Comparison of ENCODE assay signal across 8 cellular contexts in the genomic region with DNA sequence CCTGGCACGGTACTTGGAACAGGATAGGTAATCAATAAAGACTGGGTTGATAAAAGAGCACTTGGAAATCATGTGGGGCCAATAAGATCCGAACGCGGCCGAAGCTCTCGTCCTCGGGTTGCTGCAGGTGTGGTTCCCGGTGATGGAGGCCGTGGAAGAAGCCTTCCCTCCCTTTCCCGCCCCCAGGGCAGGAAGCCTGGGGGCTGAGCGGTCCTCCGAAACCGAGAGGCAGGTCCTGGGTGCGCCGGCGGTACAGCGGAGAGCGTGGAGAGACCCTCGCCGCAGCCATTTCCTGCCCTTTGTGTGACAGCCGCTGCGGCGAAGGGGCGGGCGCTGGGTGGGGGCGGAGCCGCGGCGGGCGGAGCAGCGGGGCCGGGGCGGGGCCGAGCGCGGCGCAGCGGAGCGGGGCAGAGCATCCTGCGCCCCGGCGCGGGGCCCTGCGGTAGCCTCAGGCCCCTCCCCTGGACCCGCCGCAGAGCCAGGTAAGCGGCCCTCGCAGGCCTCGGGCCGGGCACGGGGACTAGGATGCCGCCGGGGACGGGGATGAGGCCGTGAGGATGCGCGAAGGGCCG. TPM values are rescaled to one million over a fixed set of nuclear protein-coding genes. Genes with fewer than 3 reads are reported as not detected.
DNase-seq lines count a peak whose midpoint lies in the region; ATAC-seq, FAIRE-seq and TF ChIP-seq lines count a peak whose summit lies in the region.

Gene CYFIP2, plus strand, starts transcription at position 410 of the 572 bp plus-strand sequence. CDS start 19,239 bp downstream, outside the sequence.

- no peak for FAIRE-seq in A549 (lab: Jason Lieb, UNC)

- CTCF ChIA-PET in A549 (lab: Yijun Ruan, JAX), result interaction anchor here (1.3 to 8.4 kb wide), 3 partner anchors 11 to 21 kb away, joined by 5 to 49 read pairs (median 16); no protein-coding TSS in a partner anchor

- peak; percentile 19 to 71 for DNase-seq in A549 (ENCODE audit: low read depth in 1 of 2, low spot score in 1 of 2)
- peak; percentile 32 for DNase-seq in NCI-H2171 (lab: John Stamatoyannopoulos, UW)
- peak; percentile 78 to 83 for DNase-seq in activated CD4-positive, alpha-beta T cell treated with anti-CD3 and anti-CD28 coated beads for 4 hours
- DNase-seq in right lobe of liver, result peak; percentile 72 to 81 (median 79)
- peak; percentile 77 to 83 for DNase-seq in stimulated activated CD4-positive, alpha-beta T cell treated with anti-CD3 and anti-CD28 coated beads, Interleukin-4, amount 100 ng/mL, for 4 hours

- peak within 1 kb of the TSS; percentile 75 to 92 for H3K27ac ChIP-seq in A549
- peak within 1 kb of the TSS; percentile 78 for H3K27ac ChIP-seq in cingulate gyrus (ENCODE audit: low read depth, low read length)
- H3K27ac ChIP-seq in right lobe of liver, result peak within 1 kb of the TSS; percentile 47 to 83 (median 69)

- no peaks in the 10 kb centered on the region for H3K27me3 ChIP-seq in right lobe of liver

- no peak for TF ChIP-seq RAD21 in A549 (conservative IDR thresholded peaks at IDR 0.05 in 1 of 2, IDR thresholded peaks at IDR 0.05 in 1 of 2)

- H3K9me3 ChIP-seq in A549 (no peaks in the 10 kb centered on the region), right lobe of liver (no peaks in the 10 kb centered on the region)

- H3K36me3 ChIP-seq in right lobe of liver, result no peaks in the 10 kb centered on the region

- TF ChIP-seq POLR2A in A549 (IDR thresholded peaks at IDR 0.05; ENCODE audit: low read length) (no peak), right lobe of liver (IDR thresholded peaks at IDR 0.05) (peak; percentile 72)

- no peak for TF ChIP-seq EP300 in A549 (IDR thresholded peaks at IDR 0.05)

- peak within 1 kb of the TSS; percentile 90 for H3K4me3 ChIP-seq in A549
- peak within 1 kb of the TSS; percentile 55 to 74 (median 71) for H3K4me3 ChIP-seq in right lobe of liver

- H3K4me2 ChIP-seq in A549, result peak within 1 kb of the TSS; percentile 90

- peaks cover 25% of the 10 kb centered on the region for H3K4me1 ChIP-seq in A549
- peaks cover 0 to 15% (median 0%) of the 10 kb centered on the region in 4 donors for H3K4me1 ChIP-seq in right lobe of liver

- peak; percentile 95 to 96 for ATAC-seq in A549
- ATAC-seq in GM18517 (IDR thresholded peaks at IDR 0.05; ENCODE audit: unreplicated experiment), result peak; percentile 82
- peak; percentile 86 for ATAC-seq in HG02973 (IDR thresholded peaks at IDR 0.05; ENCODE audit: unreplicated experiment)
- peak; percentile 86 to 94 (median 90) for ATAC-seq in right lobe of liver

- WGBS in A549 (ENCODE audit: missing lambda C conversion rate), result 3% methylated on average over 13 of the region's 58 CpGs
- 0% methylated on average over 7 of the region's 58 CpGs for WGBS in right lobe of liver (ENCODE audit: insufficient coverage, low coverage, low lambda C conversion rate, missing lambda C conversion rate)

- intact Hi-C loops in right lobe of liver (cut with DNase I), result no loop called here

- POLR2A ChIA-PET in A549 (lab: Yijun Ruan, JAX), result no interaction called here

- no peak for TF ChIP-seq CTCF in A549 (IDR thresholded peaks at IDR 0.05)
- no peak for TF ChIP-seq CTCF in right lobe of liver (IDR thresholded peaks at IDR 0.05)

TF ChIP-seq in A549, 52 proteins besides CTCF, POLR2A, EP300 and RAD21:
- TF ChIP-seq JUN (IDR thresholded peaks at IDR 0.05) (0 out of 5 replicates have a peak, but pooled peaks of 1 of the 2 experiments have one; percentile 18), E2F6 (IDR thresholded peaks at IDR 0.05; ENCODE audit: borderline replicate concordance, low read depth) (peak; percentile 63), GATA3 (IDR thresholded peaks at IDR 0.05; ENCODE audit: borderline replicate concordance) (no peak), MAX (IDR thresholded peaks at IDR 0.05) (0 out of 2 replicates have a peak, but pooled peaks have one; percentile 8)
TF ChIP-seq in A549: peak in this region for 3.

RNA-seq across cellular contexts. Expression of gene CYFIP2, which starts in this region (rescaled TPM):
- polyA plus RNA-seq in A549 (2011; rRNA removed) (9.0 and 25.4 TPM in 2 replicates), A549 (2017; fragmentation: RNase III; extraction: RNeasy Plus Mini Kit Qiagen cat#74134 plus additional on column Dnase treatment) (18.6 to 23.8 TPM (median 21.8 TPM) in 3 replicates)
- 10.7 and 14.3 TPM in 2 replicates for polyA plus RNA-seq in A549 (2012; cell fraction: cytosol; rRNA removed)
- polyA plus RNA-seq in A549 (2012; cell fraction: nucleus; rRNA removed), result 22.5 and 35.6 TPM in 2 replicates
- polyA minus RNA-seq in A549 (2011; rRNA and poly(A)+ RNA removed), result 59.6 and 74.0 TPM in 2 replicates
- total RNA-seq in right lobe of liver, result 10 to 100 TPM; 20.6 to 89.1 (median 49.6) TPM

Comparison
In these comparisons a context has a peak if more than half of its experiments do, and no peak if none do; other contexts are left out.
1. Peak in every context shown above with its lines: DNase-seq, ATAC-seq, H3K4me3 ChIP-seq and H3K27ac ChIP-seq.